ENCODE assay signal across 24 cellular contexts in the genomic region with DNA sequence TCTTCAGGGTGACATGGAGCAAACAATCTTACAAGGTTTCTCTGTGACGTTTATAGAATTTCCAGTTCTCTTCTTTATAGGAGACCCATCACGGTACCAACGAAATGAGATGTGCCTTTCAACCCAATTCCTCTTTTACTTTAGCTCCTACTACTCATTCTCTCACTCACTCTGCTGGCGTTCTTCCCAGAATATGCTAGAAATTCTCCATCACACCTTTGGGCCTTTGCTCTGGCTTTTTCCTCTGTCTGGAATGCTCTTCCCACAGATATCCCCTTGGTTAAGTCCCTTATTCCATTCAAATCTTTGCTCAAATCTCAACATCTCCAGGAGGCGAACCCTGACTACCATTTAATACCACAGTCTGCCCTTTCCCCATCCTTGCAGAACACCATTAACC. TPM values are rescaled to one million over a fixed set of nuclear protein-coding genes. Genes with fewer than 3 reads are reported as not detected.
DNase-seq lines count a peak whose midpoint lies in the region; ATAC-seq and TF ChIP-seq lines count a peak whose summit lies in the region.
"Had no signal": no experiment of that assay in that cellular context is flagged by ENCODE, and none has a peak within 500 bp of the region (broad histone marks: within the 10 kb centered on the region; RNA-seq: fewer than 3 reads in every experiment).

No MANE protein-coding gene starts in this region.

- H3K4me1 ChIP-seq in upper lobe of left lung (peaks cover 0 to 6% (median 0%) of the 10 kb centered on the region in 4 donors), breast epithelium (peaks cover 0 to 9% of the 10 kb centered on the region in 2 donors)

- WGBS in upper lobe of left lung, 2 donors: 66 to 77% methylated on average over 5 of the region's 5 CpGs

- intact Hi-C loops in breast epithelium (cut with DNase I; ENCODE audit: low total_unique reads): no loop called here

- H3K9me3 ChIP-seq in upper lobe of left lung: no peaks in the 10 kb centered on the region
- H3K9me3 ChIP-seq in breast epithelium: no peaks in the 10 kb centered on the region
- H3K9me3 ChIP-seq: tibial artery had no signal

- peak; percentile 63 for DNase-seq in EL
- DNase-seq in RPMI7951 (ENCODE audit: low read depth): peak; percentile 76
- DNase-seq in fibroblast of mammary gland (ENCODE audit: low read depth): peak; percentile 70
- peak; percentile 26 for DNase-seq in kidney tubule cell (ENCODE audit: low spot score)
- no peak for DNase-seq in upper lobe of left lung
- no peak for DNase-seq in breast epithelium (ENCODE audit: low spot score in 2 of 2)
- DNase-seq in cerebellar nuclear complex (lab: John Stamatoyannopoulos, UW): no peak
- DNase-seq: CD4-positive, alpha-beta memory T cell; dermis blood vessel endothelial cell; DMS53; foreskin keratinocyte; H9; Karpas-422; left colon; midbrain; NCI-H1048; NCI-H1930; RPMI8226; stimulated activated CD4-positive, alpha-beta T cell treated with anti-CD3 and anti-CD28 coated beads, Interleukin-2, amount 100 ng/mL, for 48 hours; stimulated activated naive CD4-positive, alpha-beta T cell treated with Interleukin-2 at 50 U/mL for 16 hours; SW 1271; tibial artery had no signal

- ATAC-seq in GM19452 (IDR thresholded peaks at IDR 0.05; ENCODE audit: unreplicated experiment) (no peak), upper lobe of left lung (ENCODE audit: low FRiP score in 2 of 2) (no peak)
- ATAC-seq: foreskin keratinocyte; left colon; natural killer cell treated with Interleukin-12 subunit alpha and Interleukin-12 subunit beta and Interleukin-15 and Interleukin-18, amount 100 ng/mL, for 72 hours had no signal

- no peak for TF ChIP-seq POLR2A in upper lobe of left lung (IDR thresholded peaks at IDR 0.05)
- TF ChIP-seq POLR2A in breast epithelium (IDR thresholded peaks at IDR 0.05): no peak

- no peak overlapping the region for H3K27ac ChIP-seq in upper lobe of left lung
- H3K27ac ChIP-seq in breast epithelium: no peak overlapping the region
- H3K27ac ChIP-seq: foreskin keratinocyte had no signal

- H3K36me3 ChIP-seq in upper lobe of left lung: no peaks in the 10 kb centered on the region
- H3K36me3 ChIP-seq in breast epithelium: no peaks in the 10 kb centered on the region
- H3K36me3 ChIP-seq: tibial artery had no signal

- H3K4me3 ChIP-seq in fibroblast of mammary gland (ENCODE audit: control insufficient read depth, low read depth, low read length) (no peak overlapping the region), upper lobe of left lung (no peak overlapping the region), breast epithelium (no peak overlapping the region)
- H3K4me3 ChIP-seq: tibial artery had no signal

- TF ChIP-seq CTCF in fibroblast of mammary gland (conservative IDR thresholded peaks at IDR 0.05; ENCODE audit: control insufficient read depth, insufficient read depth, low read depth, low read length) (no peak), upper lobe of left lung (IDR thresholded peaks at IDR 0.05) (no peak), breast epithelium (IDR thresholded peaks at IDR 0.05) (no peak)

- H3K27me3 ChIP-seq in upper lobe of left lung (no peaks in the 10 kb centered on the region), breast epithelium (no peaks in the 10 kb centered on the region)
- H3K27me3 ChIP-seq: foreskin keratinocyte, tibial artery had no signal

- TF ChIP-seq EP300 in upper lobe of left lung (IDR thresholded peaks at IDR 0.05): no peak

RNA-seq across cellular contexts. Expression of a gene that starts 39.0 kb away (rescaled TPM):
- 111 and 119 TPM in 2 replicates for total RNA-seq in RPMI7951 (2014; rRNA removed; shearing (Covaris generic))
- total RNA-seq in upper lobe of left lung (10 to 100 TPM; 30.7 to 81.7 (median 50.1) TPM), breast epithelium (100 to 1,000 TPM in 2 of 3 donors, 10 to 100 TPM in 1; 67.5 to 157 (median 108) TPM)

Comparison
In these comparisons a context has a peak if more than half of its experiments do, and no peak if none do; other contexts are left out.
1. DNase-seq: peak in EL (single experiment), RPMI7951 (single experiment), fibroblast of mammary gland (single experiment) and kidney tubule cell (single experiment); none in upper lobe of left lung (0 of 2), breast epithelium (0 of 2) and cerebellar nuclear complex (0 of 2).